3 cellular contexts compared by ENCODE assay signal in the genomic region with DNA sequence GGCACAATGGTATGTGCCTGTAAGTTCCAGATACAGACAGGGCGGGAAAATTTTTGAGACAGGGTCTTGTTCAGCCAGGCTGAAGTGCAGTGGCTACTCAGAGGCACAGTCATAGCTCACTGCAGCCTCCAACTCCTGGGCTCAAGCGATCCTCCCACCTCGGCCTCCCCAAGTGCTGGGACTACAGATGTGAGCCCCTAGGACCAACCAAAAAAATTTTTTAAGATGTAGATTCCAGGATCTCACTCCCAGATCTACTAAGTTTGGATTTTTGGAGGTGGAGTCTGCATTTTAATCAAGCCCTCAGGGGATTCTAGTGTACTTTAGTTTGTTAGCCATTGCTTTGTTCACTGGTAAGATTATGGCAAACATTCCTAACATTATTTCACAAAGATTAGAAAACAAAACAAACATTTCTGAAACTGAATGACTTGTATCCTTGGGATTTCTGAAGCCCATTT.
TF ChIP-seq lines count a peak whose summit lies in the region.

No MANE protein-coding gene starts in this region.

TF ChIP-seq in SK-N-SH treated with all-trans-retinoic acid at 6 μM for 48 hours, 23 proteins besides CTCF, POLR2A, EP300 and RAD21 (continues in another document):
- TF ChIP-seq ESRRG (CRISPR knock-in tag; IDR thresholded peaks at IDR 0.05) (no peak), TOX (CRISPR knock-in tag; IDR thresholded peaks at IDR 0.05; ENCODE audit: borderline replicate concordance) (no peak), BACH2 (CRISPR knock-in tag; IDR thresholded peaks at IDR 0.05; ENCODE audit: borderline replicate concordance) (no peak), ARNTL (CRISPR knock-in tag; IDR thresholded peaks at IDR 0.05; ENCODE audit: borderline replicate concordance, low read depth) (no peak), ZFP3 (CRISPR knock-in tag; IDR thresholded peaks at IDR 0.05) (no peak), ZNF70 (CRISPR knock-in tag; IDR thresholded peaks at IDR 0.05) (no peak), PPARA (CRISPR knock-in tag; IDR thresholded peaks at IDR 0.05; ENCODE audit: borderline replicate concordance) (no peak), ZC3H10 (CRISPR knock-in tag; IDR thresholded peaks at IDR 0.05) (no peak), GLIS3 (CRISPR knock-in tag; IDR thresholded peaks at IDR 0.05) (no peak), ZNF8 (CRISPR knock-in tag; IDR thresholded peaks at IDR 0.05) (no peak), ZNF565 (CRISPR knock-in tag; conservative IDR thresholded peaks at IDR 0.05; ENCODE audit: low read depth) (no peak), OSR1 (CRISPR knock-in tag; IDR thresholded peaks at IDR 0.05) (no peak), TCF4 (CRISPR knock-in tag; IDR thresholded peaks at IDR 0.05; ENCODE audit: borderline replicate concordance) (no peak)
- TF ChIP-seq, protein P1, sequence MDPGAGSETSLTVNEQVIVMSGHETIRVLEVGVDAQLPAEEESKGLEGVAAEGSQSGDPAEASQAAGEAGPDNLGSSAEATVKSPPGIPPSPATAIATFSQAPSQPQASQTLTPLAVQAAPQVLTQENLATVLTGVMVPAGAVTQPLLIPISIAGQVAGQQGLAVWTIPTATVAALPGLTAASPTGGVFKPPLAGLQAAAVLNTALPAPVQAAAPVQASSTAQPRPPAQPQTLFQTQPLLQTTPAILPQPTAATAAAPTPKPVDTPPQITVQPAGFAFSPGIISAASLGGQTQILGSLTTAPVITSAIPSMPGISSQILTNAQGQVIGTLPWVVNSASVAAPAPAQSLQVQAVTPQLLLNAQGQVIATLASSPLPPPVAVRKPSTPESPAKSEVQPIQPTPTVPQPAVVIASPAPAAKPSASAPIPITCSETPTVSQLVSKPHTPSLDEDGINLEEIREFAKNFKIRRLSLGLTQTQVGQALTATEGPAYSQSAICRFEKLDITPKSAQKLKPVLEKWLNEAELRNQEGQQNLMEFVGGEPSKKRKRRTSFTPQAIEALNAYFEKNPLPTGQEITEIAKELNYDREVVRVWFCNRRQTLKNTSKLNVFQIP (CRISPR knock-in tag; IDR thresholded peaks at IDR 0.05; ENCODE audit: borderline replicate concordance, low read depth) = no peak
- TF ChIP-seq, protein P2, sequence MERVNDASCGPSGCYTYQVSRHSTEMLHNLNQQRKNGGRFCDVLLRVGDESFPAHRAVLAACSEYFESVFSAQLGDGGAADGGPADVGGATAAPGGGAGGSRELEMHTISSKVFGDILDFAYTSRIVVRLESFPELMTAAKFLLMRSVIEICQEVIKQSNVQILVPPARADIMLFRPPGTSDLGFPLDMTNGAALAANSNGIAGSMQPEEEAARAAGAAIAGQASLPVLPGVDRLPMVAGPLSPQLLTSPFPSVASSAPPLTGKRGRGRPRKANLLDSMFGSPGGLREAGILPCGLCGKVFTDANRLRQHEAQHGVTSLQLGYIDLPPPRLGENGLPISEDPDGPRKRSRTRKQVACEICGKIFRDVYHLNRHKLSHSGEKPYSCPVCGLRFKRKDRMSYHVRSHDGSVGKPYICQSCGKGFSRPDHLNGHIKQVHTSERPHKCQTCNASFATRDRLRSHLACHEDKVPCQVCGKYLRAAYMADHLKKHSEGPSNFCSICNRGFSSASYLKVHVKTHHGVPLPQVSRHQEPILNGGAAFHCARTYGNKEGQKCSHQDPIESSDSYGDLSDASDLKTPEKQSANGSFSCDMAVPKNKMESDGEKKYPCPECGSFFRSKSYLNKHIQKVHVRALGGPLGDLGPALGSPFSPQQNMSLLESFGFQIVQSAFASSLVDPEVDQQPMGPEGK (CRISPR knock-in tag; IDR thresholded peaks at IDR 0.05; ENCODE audit: borderline replicate concordance) = no peak
- TF ChIP-seq, protein P3, sequence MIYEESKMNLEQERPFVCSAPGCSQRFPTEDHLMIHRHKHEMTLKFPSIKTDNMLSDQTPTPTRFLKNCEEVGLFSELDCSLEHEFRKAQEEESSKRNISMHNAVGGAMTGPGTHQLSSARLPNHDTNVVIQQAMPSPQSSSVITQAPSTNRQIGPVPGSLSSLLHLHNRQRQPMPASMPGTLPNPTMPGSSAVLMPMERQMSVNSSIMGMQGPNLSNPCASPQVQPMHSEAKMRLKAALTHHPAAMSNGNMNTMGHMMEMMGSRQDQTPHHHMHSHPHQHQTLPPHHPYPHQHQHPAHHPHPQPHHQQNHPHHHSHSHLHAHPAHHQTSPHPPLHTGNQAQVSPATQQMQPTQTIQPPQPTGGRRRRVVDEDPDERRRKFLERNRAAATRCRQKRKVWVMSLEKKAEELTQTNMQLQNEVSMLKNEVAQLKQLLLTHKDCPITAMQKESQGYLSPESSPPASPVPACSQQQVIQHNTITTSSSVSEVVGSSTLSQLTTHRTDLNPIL (CRISPR knock-in tag; IDR thresholded peaks at IDR 0.05; ENCODE audit: low read depth) = no peak

TF ChIP-seq in SK-N-SH, 30 proteins besides CTCF, POLR2A, EP300 and RAD21:
- TF ChIP-seq TCF12 (IDR thresholded peaks at IDR 0.05) (no peak), GABPA (IDR thresholded peaks at IDR 0.05; ENCODE audit: low read depth) (no peak), SMC3 (IDR thresholded peaks at IDR 0.05; ENCODE audit: low read depth, low read length) (no peak), ELF1 (IDR thresholded peaks at IDR 0.05) (no peak), NFIC (IDR thresholded peaks at IDR 0.05; ENCODE audit: borderline replicate concordance) (no peak), EZH2phosphoT487 (IDR thresholded peaks at IDR 0.05; ENCODE audit: borderline replicate concordance, low read depth) (no peak), TAF1 (IDR thresholded peaks at IDR 0.05; ENCODE audit: borderline replicate concordance, low read depth, low read length) (no peak), FOXM1 (IDR thresholded peaks at IDR 0.05; ENCODE audit: low read depth) (no peak), YY1 (IDR thresholded peaks at IDR 0.05; ENCODE audit: low read depth) (no peak), CHD2 (IDR thresholded peaks at IDR 0.05; ENCODE audit: low read length, partially characterized antibody) (no peak), FOSL2 (IDR thresholded peaks at IDR 0.05; ENCODE audit: borderline replicate concordance, low read depth) (no peak), RCOR1 (IDR thresholded peaks at IDR 0.05; ENCODE audit: low read length) (no peak)
- TF ChIP-seq, protein P4, sequence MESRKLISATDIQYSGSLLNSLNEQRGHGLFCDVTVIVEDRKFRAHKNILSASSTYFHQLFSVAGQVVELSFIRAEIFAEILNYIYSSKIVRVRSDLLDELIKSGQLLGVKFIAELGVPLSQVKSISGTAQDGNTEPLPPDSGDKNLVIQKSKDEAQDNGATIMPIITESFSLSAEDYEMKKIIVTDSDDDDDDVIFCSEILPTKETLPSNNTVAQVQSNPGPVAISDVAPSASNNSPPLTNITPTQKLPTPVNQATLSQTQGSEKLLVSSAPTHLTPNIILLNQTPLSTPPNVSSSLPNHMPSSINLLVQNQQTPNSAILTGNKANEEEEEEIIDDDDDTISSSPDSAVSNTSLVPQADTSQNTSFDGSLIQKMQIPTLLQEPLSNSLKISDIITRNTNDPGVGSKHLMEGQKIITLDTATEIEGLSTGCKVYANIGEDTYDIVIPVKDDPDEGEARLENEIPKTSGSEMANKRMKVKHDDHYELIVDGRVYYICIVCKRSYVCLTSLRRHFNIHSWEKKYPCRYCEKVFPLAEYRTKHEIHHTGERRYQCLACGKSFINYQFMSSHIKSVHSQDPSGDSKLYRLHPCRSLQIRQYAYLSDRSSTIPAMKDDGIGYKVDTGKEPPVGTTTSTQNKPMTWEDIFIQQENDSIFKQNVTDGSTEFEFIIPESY (IDR thresholded peaks at IDR 0.05; ENCODE audit: borderline replicate concordance, low read depth) = no peak
- TF ChIP-seq, protein P5, sequence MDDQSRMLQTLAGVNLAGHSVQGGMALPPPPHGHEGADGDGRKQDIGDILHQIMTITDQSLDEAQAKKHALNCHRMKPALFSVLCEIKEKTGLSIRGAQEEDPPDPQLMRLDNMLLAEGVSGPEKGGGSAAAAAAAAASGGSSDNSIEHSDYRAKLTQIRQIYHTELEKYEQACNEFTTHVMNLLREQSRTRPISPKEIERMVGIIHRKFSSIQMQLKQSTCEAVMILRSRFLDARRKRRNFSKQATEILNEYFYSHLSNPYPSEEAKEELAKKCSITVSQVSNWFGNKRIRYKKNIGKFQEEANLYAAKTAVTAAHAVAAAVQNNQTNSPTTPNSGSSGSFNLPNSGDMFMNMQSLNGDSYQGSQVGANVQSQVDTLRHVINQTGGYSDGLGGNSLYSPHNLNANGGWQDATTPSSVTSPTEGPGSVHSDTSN (IDR thresholded peaks at IDR 0.05) = no peak

TF ChIP-seq in HepG2, 621 proteins besides CTCF, POLR2A, EP300 and RAD21:
- TF ChIP-seq, protein P6, sequence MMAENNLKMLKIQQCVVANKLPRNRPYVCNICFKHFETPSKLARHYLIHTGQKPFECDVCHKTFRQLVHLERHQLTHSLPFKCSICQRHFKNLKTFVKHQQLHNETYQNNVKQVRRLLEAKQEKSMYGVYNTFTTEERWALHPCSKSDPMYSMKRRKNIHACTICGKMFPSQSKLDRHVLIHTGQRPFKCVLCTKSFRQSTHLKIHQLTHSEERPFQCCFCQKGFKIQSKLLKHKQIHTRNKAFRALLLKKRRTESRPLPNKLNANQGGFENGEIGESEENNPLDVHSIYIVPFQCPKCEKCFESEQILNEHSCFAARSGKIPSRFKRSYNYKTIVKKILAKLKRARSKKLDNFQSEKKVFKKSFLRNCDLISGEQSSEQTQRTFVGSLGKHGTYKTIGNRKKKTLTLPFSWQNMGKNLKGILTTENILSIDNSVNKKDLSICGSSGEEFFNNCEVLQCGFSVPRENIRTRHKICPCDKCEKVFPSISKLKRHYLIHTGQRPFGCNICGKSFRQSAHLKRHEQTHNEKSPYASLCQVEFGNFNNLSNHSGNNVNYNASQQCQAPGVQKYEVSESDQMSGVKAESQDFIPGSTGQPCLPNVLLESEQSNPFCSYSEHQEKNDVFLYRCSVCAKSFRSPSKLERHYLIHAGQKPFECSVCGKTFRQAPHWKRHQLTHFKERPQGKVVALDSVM (CRISPR knock-in tag; IDR thresholded peaks at IDR 0.05) = peak; percentile 92
- TF ChIP-seq, protein P7, sequence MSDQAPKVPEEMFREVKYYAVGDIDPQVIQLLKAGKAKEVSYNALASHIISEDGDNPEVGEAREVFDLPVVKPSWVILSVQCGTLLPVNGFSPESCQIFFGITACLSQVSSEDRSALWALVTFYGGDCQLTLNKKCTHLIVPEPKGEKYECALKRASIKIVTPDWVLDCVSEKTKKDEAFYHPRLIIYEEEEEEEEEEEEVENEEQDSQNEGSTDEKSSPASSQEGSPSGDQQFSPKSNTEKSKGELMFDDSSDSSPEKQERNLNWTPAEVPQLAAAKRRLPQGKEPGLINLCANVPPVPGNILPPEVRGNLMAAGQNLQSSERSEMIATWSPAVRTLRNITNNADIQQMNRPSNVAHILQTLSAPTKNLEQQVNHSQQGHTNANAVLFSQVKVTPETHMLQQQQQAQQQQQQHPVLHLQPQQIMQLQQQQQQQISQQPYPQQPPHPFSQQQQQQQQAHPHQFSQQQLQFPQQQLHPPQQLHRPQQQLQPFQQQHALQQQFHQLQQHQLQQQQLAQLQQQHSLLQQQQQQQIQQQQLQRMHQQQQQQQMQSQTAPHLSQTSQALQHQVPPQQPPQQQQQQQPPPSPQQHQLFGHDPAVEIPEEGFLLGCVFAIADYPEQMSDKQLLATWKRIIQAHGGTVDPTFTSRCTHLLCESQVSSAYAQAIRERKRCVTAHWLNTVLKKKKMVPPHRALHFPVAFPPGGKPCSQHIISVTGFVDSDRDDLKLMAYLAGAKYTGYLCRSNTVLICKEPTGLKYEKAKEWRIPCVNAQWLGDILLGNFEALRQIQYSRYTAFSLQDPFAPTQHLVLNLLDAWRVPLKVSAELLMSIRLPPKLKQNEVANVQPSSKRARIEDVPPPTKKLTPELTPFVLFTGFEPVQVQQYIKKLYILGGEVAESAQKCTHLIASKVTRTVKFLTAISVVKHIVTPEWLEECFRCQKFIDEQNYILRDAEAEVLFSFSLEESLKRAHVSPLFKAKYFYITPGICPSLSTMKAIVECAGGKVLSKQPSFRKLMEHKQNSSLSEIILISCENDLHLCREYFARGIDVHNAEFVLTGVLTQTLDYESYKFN (CRISPR knock-in tag; conservative IDR thresholded peaks at IDR 0.05) = no peak
- peak; percentile 46; the same call in 1 of the 2 replicates for TF ChIP-seq ZFP90 (CRISPR knock-in tag; IDR thresholded peaks at IDR 0.05; ENCODE audit: borderline replicate concordance)
